Comparison of ENCODE assay signal across 3 cellular contexts in the genomic region with DNA sequence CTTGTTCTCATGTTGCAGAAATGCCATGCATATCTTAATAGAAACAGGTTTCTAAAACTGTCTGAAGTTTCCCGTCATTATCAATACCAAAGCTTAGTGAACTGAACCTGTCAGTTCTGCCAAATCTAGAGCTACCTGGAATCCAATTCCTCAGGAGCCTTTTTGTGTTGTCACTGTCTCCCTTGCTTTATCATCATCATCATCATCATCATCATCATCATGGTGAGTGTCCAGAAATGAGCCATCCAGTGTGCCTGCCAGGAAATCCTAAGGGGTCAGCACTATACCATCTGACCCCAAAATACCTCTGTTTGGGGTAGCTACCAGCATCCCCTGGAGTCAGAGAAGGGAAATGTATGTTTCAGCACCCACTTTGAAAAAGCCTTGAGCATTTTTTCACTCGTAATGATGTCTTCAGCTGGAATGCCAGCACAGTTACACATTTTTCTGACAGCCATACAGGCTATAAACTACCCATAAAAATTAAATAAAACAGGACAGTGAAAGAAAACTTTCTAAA.
TF ChIP-seq lines count a peak whose summit lies in the region.

No MANE protein-coding gene starts in this region.

TF ChIP-seq in GM23338, 12 proteins besides CTCF, POLR2A, EP300 and RAD21 (continued from another document):
- TF ChIP-seq JUNB (IDR thresholded peaks at IDR 0.05; ENCODE audit: unreplicated experiment), result no peak
- no peak for TF ChIP-seq NANOG (IDR thresholded peaks at IDR 0.05; ENCODE audit: borderline replicate concordance)
- TF ChIP-seq, protein P1, sequence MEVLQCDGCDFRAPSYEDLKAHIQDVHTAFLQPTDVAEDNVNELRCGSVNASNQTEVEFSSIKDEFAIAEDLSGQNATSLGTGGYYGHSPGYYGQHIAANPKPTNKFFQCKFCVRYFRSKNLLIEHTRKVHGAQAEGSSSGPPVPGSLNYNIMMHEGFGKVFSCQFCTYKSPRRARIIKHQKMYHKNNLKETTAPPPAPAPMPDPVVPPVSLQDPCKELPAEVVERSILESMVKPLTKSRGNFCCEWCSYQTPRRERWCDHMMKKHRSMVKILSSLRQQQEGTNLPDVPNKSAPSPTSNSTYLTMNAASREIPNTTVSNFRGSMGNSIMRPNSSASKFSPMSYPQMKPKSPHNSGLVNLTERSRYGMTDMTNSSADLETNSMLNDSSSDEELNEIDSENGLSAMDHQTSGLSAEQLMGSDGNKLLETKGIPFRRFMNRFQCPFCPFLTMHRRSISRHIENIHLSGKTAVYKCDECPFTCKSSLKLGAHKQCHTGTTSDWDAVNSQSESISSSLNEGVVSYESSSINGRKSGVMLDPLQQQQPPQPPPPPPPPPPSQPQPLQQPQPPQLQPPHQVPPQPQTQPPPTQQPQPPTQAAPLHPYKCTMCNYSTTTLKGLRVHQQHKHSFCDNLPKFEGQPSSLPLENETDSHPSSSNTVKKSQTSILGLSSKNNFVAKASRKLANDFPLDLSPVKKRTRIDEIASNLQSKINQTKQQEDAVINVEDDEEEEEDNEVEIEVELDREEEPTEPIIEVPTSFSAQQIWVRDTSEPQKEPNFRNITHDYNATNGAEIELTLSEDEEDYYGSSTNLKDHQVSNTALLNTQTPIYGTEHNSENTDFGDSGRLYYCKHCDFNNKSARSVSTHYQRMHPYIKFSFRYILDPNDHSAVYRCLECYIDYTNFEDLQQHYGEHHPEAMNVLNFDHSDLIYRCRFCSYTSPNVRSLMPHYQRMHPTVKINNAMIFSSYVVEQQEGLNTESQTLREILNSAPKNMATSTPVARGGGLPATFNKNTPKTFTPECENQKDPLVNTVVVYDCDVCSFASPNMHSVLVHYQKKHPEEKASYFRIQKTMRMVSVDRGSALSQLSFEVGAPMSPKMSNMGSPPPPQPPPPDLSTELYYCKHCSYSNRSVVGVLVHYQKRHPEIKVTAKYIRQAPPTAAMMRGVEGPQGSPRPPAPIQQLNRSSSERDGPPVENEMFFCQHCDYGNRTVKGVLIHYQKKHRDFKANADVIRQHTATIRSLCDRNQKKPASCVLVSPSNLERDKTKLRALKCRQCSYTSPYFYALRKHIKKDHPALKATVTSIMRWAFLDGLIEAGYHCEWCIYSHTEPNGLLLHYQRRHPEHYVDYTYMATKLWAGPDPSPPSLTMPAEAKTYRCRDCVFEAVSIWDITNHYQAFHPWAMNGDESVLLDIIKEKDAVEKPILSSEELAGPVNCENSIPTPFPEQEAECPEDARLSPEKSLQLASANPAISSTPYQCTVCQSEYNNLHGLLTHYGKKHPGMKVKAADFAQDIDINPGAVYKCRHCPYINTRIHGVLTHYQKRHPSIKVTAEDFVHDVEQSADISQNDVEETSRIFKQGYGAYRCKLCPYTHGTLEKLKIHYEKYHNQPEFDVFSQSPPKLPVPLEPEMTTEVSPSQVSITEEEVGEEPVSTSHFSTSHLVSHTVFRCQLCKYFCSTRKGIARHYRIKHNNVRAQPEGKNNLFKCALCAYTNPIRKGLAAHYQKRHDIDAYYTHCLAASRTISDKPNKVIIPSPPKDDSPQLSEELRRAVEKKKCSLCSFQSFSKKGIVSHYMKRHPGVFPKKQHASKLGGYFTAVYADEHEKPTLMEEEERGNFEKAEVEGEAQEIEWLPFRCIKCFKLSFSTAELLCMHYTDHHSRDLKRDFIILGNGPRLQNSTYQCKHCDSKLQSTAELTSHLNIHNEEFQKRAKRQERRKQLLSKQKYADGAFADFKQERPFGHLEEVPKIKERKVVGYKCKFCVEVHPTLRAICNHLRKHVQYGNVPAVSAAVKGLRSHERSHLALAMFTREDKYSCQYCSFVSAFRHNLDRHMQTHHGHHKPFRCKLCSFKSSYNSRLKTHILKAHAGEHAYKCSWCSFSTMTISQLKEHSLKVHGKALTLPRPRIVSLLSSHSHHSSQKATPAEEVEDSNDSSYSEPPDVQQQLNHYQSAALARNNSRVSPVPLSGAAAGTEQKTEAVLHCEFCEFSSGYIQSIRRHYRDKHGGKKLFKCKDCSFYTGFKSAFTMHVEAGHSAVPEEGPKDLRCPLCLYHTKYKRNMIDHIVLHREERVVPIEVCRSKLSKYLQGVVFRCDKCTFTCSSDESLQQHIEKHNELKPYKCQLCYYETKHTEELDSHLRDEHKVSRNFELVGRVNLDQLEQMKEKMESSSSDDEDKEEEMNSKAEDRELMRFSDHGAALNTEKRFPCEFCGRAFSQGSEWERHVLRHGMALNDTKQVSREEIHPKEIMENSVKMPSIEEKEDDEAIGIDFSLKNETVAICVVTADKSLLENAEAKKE (CRISPR knock-in tag; IDR thresholded peaks at IDR 0.05), result no peak
TF ChIP-seq in GM23338: peak in this region for 0.

TF ChIP-seq in WTC11, 78 proteins besides CTCF, POLR2A, EP300 and RAD21 (continued from another document):
- TF ChIP-seq, protein P2, sequence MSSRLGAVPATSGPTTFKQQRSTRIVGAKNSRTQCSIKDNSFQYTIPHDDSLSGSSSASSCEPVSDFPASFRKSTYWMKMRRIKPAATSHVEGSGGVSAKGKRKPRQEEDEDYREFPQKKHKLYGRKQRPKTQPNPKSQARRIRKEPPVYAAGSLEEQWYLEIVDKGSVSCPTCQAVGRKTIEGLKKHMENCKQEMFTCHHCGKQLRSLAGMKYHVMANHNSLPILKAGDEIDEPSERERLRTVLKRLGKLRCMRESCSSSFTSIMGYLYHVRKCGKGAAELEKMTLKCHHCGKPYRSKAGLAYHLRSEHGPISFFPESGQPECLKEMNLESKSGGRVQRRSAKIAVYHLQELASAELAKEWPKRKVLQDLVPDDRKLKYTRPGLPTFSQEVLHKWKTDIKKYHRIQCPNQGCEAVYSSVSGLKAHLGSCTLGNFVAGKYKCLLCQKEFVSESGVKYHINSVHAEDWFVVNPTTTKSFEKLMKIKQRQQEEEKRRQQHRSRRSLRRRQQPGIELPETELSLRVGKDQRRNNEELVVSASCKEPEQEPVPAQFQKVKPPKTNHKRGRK (CRISPR knock-in tag; IDR thresholded peaks at IDR 0.05; ENCODE audit: borderline replicate concordance), result no peak
- TF ChIP-seq ETV6 (CRISPR knock-in tag; IDR thresholded peaks at IDR 0.05) (no peak), ATF1 (CRISPR knock-in tag; IDR thresholded peaks at IDR 0.05) (no peak), ZNF263 (CRISPR knock-in tag; IDR thresholded peaks at IDR 0.05; ENCODE audit: low read depth) (no peak), GTF2I (CRISPR knock-in tag; conservative IDR thresholded peaks at IDR 0.05) (no peak), CREB1 (CRISPR knock-in tag; IDR thresholded peaks at IDR 0.05) (no peak), ZNF671 (CRISPR knock-in tag; IDR thresholded peaks at IDR 0.05) (no peak), MAX (CRISPR knock-in tag; IDR thresholded peaks at IDR 0.05) (no peak), RORB (CRISPR knock-in tag; IDR thresholded peaks at IDR 0.05) (no peak), ZNF396 (CRISPR knock-in tag; IDR thresholded peaks at IDR 0.05; ENCODE audit: borderline replicate concordance) (no peak), CBFB (CRISPR knock-in tag; IDR thresholded peaks at IDR 0.05; ENCODE audit: low read depth) (no peak), TCF7 (CRISPR knock-in tag; IDR thresholded peaks at IDR 0.05; ENCODE audit: low read depth) (no peak), ATF2 (CRISPR knock-in tag; IDR thresholded peaks at IDR 0.05; ENCODE audit: borderline replicate concordance, low read depth) (no peak), NR1H2 (CRISPR knock-in tag; IDR thresholded peaks at IDR 0.05) (no peak)

TF ChIP-seq in H1, 55 proteins besides CTCF, POLR2A, EP300 and RAD21 (continued from another document):
- no peak for TF ChIP-seq RFX5 (IDR thresholded peaks at IDR 0.05; ENCODE audit: borderline replicate concordance, low read depth, low read length)
- no peak for TF ChIP-seq FOSL1 (IDR thresholded peaks at IDR 0.05; ENCODE audit: insufficient read depth, low read depth, low read length)
- TF ChIP-seq BCL11A (IDR thresholded peaks at IDR 0.05; ENCODE audit: low read depth in 2 of 2, low read length in 2 of 2), result no peak
- TF ChIP-seq ZNF274 (IDR thresholded peaks at IDR 0.05; ENCODE audit: borderline replicate concordance, extremely low read depth, low read length), result no peak
- TF ChIP-seq JUND (IDR thresholded peaks at IDR 0.05; ENCODE audit: low read length), result no peak
- no peak for TF ChIP-seq NRF1 (IDR thresholded peaks at IDR 0.05; ENCODE audit: low read depth, low read length)
- TF ChIP-seq, protein P3, sequence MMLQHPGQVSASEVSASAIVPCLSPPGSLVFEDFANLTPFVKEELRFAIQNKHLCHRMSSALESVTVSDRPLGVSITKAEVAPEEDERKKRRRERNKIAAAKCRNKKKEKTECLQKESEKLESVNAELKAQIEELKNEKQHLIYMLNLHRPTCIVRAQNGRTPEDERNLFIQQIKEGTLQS (IDR thresholded peaks at IDR 0.05; ENCODE audit: insufficient read depth, low read depth, low read length), result no peak
- no peak for TF ChIP-seq GTF2F1 (IDR thresholded peaks at IDR 0.05; ENCODE audit: borderline replicate concordance, low read depth, low read length)
- no peak for TF ChIP-seq POLR2AphosphoS5 (IDR thresholded peaks at IDR 0.05; ENCODE audit: low read depth, low read length)
- no peak for TF ChIP-seq BACH1 (IDR thresholded peaks at IDR 0.05; ENCODE audit: low read length)
- no peak for TF ChIP-seq ASH2L (IDR thresholded peaks at IDR 0.05; ENCODE audit: low read length)
- TF ChIP-seq CTBP2 (IDR thresholded peaks at IDR 0.05; ENCODE audit: borderline replicate concordance, insufficient read depth, insufficient read length, low read length), result no peak
- TF ChIP-seq NANOG (IDR thresholded peaks at IDR 0.05; ENCODE audit: insufficient read depth, low read depth, low read length, poor library complexity, severe bottlenecking), result no peak
- no peak for TF ChIP-seq CREB1 (IDR thresholded peaks at IDR 0.05)
TF ChIP-seq in H1: peak in this region for 0.
